1 cellular context compared by ENCODE assay signal in the genomic region with DNA sequence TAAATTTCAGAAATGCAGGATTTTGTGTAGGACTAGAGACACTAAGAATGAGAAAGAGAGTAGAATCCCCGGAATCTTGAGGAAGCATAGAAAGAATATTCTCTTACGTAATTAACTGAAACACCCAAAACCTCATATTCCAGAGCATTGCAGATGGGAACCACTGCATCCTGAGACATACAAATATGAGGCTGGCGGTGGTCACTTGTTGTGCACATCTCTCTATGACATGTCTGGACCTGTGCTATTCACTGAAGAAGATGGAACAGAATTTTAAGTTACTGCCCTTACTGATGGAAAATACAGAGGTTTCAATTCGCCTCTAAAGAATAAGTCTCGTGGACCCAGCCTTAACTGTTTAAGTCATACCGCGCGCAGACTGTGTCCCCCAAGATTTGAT.
TF ChIP-seq lines count a peak whose summit lies in the region.

No MANE protein-coding gene starts in this region.

TF ChIP-seq in SK-N-SH, 30 proteins besides CTCF, POLR2A, EP300 and RAD21 (continued from another document):
- TF ChIP-seq MXI1 (IDR thresholded peaks at IDR 0.05; ENCODE audit: low read depth, low read length): no peak
- no peak for TF ChIP-seq YY1 (IDR thresholded peaks at IDR 0.05; ENCODE audit: low read depth)
- no peak for TF ChIP-seq MEF2A (IDR thresholded peaks at IDR 0.05; ENCODE audit: borderline replicate concordance, low read depth)
- TF ChIP-seq RFX5 (IDR thresholded peaks at IDR 0.05; ENCODE audit: low read length): no peak
- TF ChIP-seq GABPA (IDR thresholded peaks at IDR 0.05; ENCODE audit: low read depth): no peak
- TF ChIP-seq, protein P1, sequence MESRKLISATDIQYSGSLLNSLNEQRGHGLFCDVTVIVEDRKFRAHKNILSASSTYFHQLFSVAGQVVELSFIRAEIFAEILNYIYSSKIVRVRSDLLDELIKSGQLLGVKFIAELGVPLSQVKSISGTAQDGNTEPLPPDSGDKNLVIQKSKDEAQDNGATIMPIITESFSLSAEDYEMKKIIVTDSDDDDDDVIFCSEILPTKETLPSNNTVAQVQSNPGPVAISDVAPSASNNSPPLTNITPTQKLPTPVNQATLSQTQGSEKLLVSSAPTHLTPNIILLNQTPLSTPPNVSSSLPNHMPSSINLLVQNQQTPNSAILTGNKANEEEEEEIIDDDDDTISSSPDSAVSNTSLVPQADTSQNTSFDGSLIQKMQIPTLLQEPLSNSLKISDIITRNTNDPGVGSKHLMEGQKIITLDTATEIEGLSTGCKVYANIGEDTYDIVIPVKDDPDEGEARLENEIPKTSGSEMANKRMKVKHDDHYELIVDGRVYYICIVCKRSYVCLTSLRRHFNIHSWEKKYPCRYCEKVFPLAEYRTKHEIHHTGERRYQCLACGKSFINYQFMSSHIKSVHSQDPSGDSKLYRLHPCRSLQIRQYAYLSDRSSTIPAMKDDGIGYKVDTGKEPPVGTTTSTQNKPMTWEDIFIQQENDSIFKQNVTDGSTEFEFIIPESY (IDR thresholded peaks at IDR 0.05; ENCODE audit: borderline replicate concordance, low read depth): no peak
- no peak for TF ChIP-seq RCOR1 (IDR thresholded peaks at IDR 0.05; ENCODE audit: low read length)
- TF ChIP-seq USF2 (IDR thresholded peaks at IDR 0.05; ENCODE audit: borderline replicate concordance, low read depth, low read length): no peak
- TF ChIP-seq, protein P2, sequence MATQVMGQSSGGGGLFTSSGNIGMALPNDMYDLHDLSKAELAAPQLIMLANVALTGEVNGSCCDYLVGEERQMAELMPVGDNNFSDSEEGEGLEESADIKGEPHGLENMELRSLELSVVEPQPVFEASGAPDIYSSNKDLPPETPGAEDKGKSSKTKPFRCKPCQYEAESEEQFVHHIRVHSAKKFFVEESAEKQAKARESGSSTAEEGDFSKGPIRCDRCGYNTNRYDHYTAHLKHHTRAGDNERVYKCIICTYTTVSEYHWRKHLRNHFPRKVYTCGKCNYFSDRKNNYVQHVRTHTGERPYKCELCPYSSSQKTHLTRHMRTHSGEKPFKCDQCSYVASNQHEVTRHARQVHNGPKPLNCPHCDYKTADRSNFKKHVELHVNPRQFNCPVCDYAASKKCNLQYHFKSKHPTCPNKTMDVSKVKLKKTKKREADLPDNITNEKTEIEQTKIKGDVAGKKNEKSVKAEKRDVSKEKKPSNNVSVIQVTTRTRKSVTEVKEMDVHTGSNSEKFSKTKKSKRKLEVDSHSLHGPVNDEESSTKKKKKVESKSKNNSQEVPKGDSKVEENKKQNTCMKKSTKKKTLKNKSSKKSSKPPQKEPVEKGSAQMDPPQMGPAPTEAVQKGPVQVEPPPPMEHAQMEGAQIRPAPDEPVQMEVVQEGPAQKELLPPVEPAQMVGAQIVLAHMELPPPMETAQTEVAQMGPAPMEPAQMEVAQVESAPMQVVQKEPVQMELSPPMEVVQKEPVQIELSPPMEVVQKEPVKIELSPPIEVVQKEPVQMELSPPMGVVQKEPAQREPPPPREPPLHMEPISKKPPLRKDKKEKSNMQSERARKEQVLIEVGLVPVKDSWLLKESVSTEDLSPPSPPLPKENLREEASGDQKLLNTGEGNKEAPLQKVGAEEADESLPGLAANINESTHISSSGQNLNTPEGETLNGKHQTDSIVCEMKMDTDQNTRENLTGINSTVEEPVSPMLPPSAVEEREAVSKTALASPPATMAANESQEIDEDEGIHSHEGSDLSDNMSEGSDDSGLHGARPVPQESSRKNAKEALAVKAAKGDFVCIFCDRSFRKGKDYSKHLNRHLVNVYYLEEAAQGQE (IDR thresholded peaks at IDR 0.05; ENCODE audit: low read depth, low read length): no peak
